22 cellular contexts compared by ENCODE assay signal in genomic region chr10:67812007-67812406, GRCh38. TPM values are rescaled to one million over a fixed set of nuclear protein-coding genes. Genes with fewer than 3 reads are reported as not detected.
DNase-seq lines count a peak whose midpoint lies in the region; FAIRE-seq and TF ChIP-seq lines count a peak whose summit lies in the region.
"Had no signal": no experiment of that assay in that cellular context is flagged by ENCODE, and none has a peak within 500 bp of the region (broad histone marks: within the 10 kb centered on the region; RNA-seq: fewer than 3 reads in every experiment).

No MANE protein-coding gene starts in this region.

- H3K9me3 ChIP-seq in endothelial cell of umbilical vein (replicated peaks; ENCODE audit: control insufficient read depth, insufficient read depth, low read length) (no peaks in the 10 kb centered on the region), osteoblast (ENCODE audit: low read depth, low read length) (no peaks in the 10 kb centered on the region), suprapubic skin (no peaks in the 10 kb centered on the region)
- H3K9me3 ChIP-seq: BLaER1, Caco-2 had no signal

- no peak overlapping the region for H3K27ac Mint-ChIP-seq in activated CD4-positive, alpha-beta memory T cell treated with anti-CD3 and anti-CD28 coated beads, Interleukin-2, amount 10 ng/mL, durations not matched to agents 7 days and 5 days
- H3K27ac Mint-ChIP-seq: CD4-positive, alpha-beta memory T cell had no signal

- H3K79me2 ChIP-seq in endothelial cell of umbilical vein (ENCODE audit: control insufficient read depth, insufficient read depth, low read length) (no peaks in the 10 kb centered on the region), osteoblast (ENCODE audit: insufficient read depth, low read length) (no peaks in the 10 kb centered on the region)

- peaks cover 6% of the 10 kb centered on the region for H3K9me3 Mint-ChIP-seq in activated CD4-positive, alpha-beta memory T cell treated with anti-CD3 and anti-CD28 coated beads, Interleukin-2, amount 10 ng/mL, durations not matched to agents 7 days and 5 days
- H3K9me3 Mint-ChIP-seq: CD4-positive, alpha-beta memory T cell had no signal

- BruUV-seq in endothelial cell of umbilical vein (replicated peaks; lab: Mats Ljungman, UMichigan): no TSS peak

- H3K27me3 Mint-ChIP-seq in activated CD4-positive, alpha-beta memory T cell treated with anti-CD3 and anti-CD28 coated beads, Interleukin-2, amount 10 ng/mL, durations not matched to agents 7 days and 5 days: no peaks in the 10 kb centered on the region

- H3K36me3 ChIP-seq in endothelial cell of umbilical vein (ENCODE audit: control insufficient read depth in 2 of 2, extremely low read depth in 1 of 2, insufficient read depth in 2 of 2, low read length in 2 of 2): no peaks in the 10 kb centered on the region
- H3K36me3 ChIP-seq in osteoblast (ENCODE audit: insufficient read depth, low read length): no peaks in the 10 kb centered on the region
- no peaks in the 10 kb centered on the region for H3K36me3 ChIP-seq in suprapubic skin
- H3K36me3 ChIP-seq: BLaER1 had no signal

- intact Hi-C loops in endothelial cell of umbilical vein (cut with micrococcal nuclease): no loop called here

- no peak overlapping the region for H3K4me3 ChIP-seq in endothelial cell of umbilical vein (replicated peaks in 1 of 3; ENCODE audit: insufficient read depth in 1 of 3, low read depth in 1 of 3, low read length in 3 of 3)
- H3K4me3 ChIP-seq in osteoblast (ENCODE audit: insufficient read depth, low read length): no peak overlapping the region
- H3K4me3 ChIP-seq in suprapubic skin: no peak overlapping the region
- H3K4me3 ChIP-seq: BLaER1 had no signal

- CTCF ChIA-PET in endothelial cell of umbilical vein (lab: Charles Lee): interaction anchor here (0.7 to 1.4 kb wide), 2 partner anchors 8 to 23 kb away, joined by 3 read pairs; no protein-coding TSS in a partner anchor
- CTCF ChIA-PET in activated CD4-positive, alpha-beta memory T cell treated with anti-CD3 and anti-CD28 coated beads, Interleukin-2, amount 10 ng/mL, durations not matched to agents 7 days and 5 days (lab: Charles Lee): interaction anchor here (2.7 kb wide), 1 partner anchor 23 kb away, joined by 12 read pairs; no protein-coding TSS in a partner anchor

- H3K9ac ChIP-seq in endothelial cell of umbilical vein (replicated peaks; ENCODE audit: extremely low read depth, insufficient read depth, low read length): no peak overlapping the region
- H3K9ac ChIP-seq: BLaER1 had no signal

- H3K4me1 Mint-ChIP-seq in activated CD4-positive, alpha-beta memory T cell treated with anti-CD3 and anti-CD28 coated beads, Interleukin-2, amount 10 ng/mL, durations not matched to agents 7 days and 5 days: peaks cover 25% of the 10 kb centered on the region
- H3K4me1 Mint-ChIP-seq: CD4-positive, alpha-beta memory T cell had no signal

- TF ChIP-seq EP300 in suprapubic skin (IDR thresholded peaks at IDR 0.05): no peak

- dilution Hi-C loops in endothelial cell of umbilical vein (cut with MboI; ENCODE audit: extremely low pct_ligation_motif_present, low sequenced_read_pairs): no loop called here

- H3K4me2 ChIP-seq in endothelial cell of umbilical vein (ENCODE audit: insufficient read depth, low read length) (no peak overlapping the region), osteoblast (ENCODE audit: insufficient read depth, low read length) (no peak overlapping the region)
- H3K4me2 ChIP-seq: BLaER1 had no signal

- FAIRE-seq in H54 (lab: Jason Lieb, UNC) (peak; percentile 45), endothelial cell of umbilical vein (lab: Jason Lieb, UNC) (no peak)
- FAIRE-seq: H1 had no signal

- TF ChIP-seq CTCF in endothelial cell of umbilical vein (IDR thresholded peaks at IDR 0.05; ENCODE audit: extremely low read depth in 1 of 2, insufficient read depth in 1 of 2, low read depth in 1 of 2, low read length in 2 of 2) (no peak), osteoblast (IDR thresholded peaks at IDR 0.05; ENCODE audit: extremely low read depth, low read depth, low read length) (no peak), suprapubic skin (IDR thresholded peaks at IDR 0.05) (no peak)

- H3K27ac ChIP-seq in endothelial cell of umbilical vein (ENCODE audit: insufficient read depth, low read depth, low read length): no peak overlapping the region
- H3K27ac ChIP-seq in osteoblast (ENCODE audit: low read depth, low read length): no peak overlapping the region
- H3K27ac ChIP-seq in suprapubic skin: no peak overlapping the region
- H3K27ac ChIP-seq: BLaER1 had no signal

- H3K4me1 ChIP-seq in endothelial cell of umbilical vein (ENCODE audit: control insufficient read depth, extremely low read depth, insufficient read depth, low read length) (no peaks in the 10 kb centered on the region), osteoblast (ENCODE audit: insufficient read depth, low read length) (peaks cover 2% of the 10 kb centered on the region), suprapubic skin (no peaks in the 10 kb centered on the region)
- H3K4me1 ChIP-seq: BLaER1, Caco-2 had no signal

- TF ChIP-seq POLR2A in H54 (IDR thresholded peaks at IDR 0.05; ENCODE audit: low read depth, low read length) (no peak), endothelial cell of umbilical vein (IDR thresholded peaks at IDR 0.05; ENCODE audit: low read depth, low read length) (no peak), suprapubic skin (IDR thresholded peaks at IDR 0.05) (no peak)

- 71% methylated on average over 4 of the region's 4 CpGs for WGBS in suprapubic skin

- POLR2A ChIA-PET in endothelial cell of umbilical vein (lab: Charles Lee): no interaction called here
- POLR2A ChIA-PET in activated CD4-positive, alpha-beta memory T cell treated with anti-CD3 and anti-CD28 coated beads, Interleukin-2, amount 10 ng/mL, durations not matched to agents 7 days and 5 days (lab: Charles Lee): no interaction called here

- DNase-seq in H54 (ENCODE audit: insufficient read length, low spot score) (no peak), NCI-H82 (lab: John Stamatoyannopoulos, UW) (peak; percentile 61), endothelial cell of umbilical vein (ENCODE audit: low read depth, low spot score) (no peak), osteoblast (ENCODE audit: insufficient read length, low spot score, missing footprints) (peak; percentile 27), suprapubic skin (ENCODE audit: low spot score in 2 of 2) (no peak), putamen (ENCODE audit: low spot score) (no peak)
- no peak for DNase-seq in activated CD4-positive, alpha-beta memory T cell treated with anti-CD3 and anti-CD28 coated beads, Interleukin-2, amount 10 ng/mL, durations not matched to agents 7 days and 5 days
- DNase-seq: ACHN; Caco-2; CD4-positive, alpha-beta memory T cell; DMS 273 treated with DMSO at 0.1 percent for 48 hours; DMS79 treated with DMSO at 0.1 percent for 48 hours; KBM-7; MM.1S; NCI-H1092 treated with DMSO at 0.1 percent for 48 hours; NCI-H1436 treated with DMSO at 0.1 percent for 48 hours; NCI-H1930; NCI-H226; NCI-H510A treated with DMSO at 0.1 percent for 48 hours; Right ventricle myocardium superior had no signal

- no peak overlapping the region for H3K4me3 Mint-ChIP-seq in activated CD4-positive, alpha-beta memory T cell treated with anti-CD3 and anti-CD28 coated beads, Interleukin-2, amount 10 ng/mL, durations not matched to agents 7 days and 5 days
- H3K4me3 Mint-ChIP-seq: CD4-positive, alpha-beta memory T cell had no signal

- H4K20me1 ChIP-seq in endothelial cell of umbilical vein (replicated peaks; ENCODE audit: control insufficient read depth, extremely low read depth, insufficient read depth, low read length): no peaks in the 10 kb centered on the region
- H4K20me1 ChIP-seq in osteoblast (ENCODE audit: insufficient read depth, low read length): no peaks in the 10 kb centered on the region
- H4K20me1 ChIP-seq: BLaER1 had no signal

- H3K9me1 ChIP-seq in endothelial cell of umbilical vein (replicated peaks; ENCODE audit: control insufficient read depth, extremely low read depth, insufficient read depth, low read length): no peaks in the 10 kb centered on the region

- H3K27me3 ChIP-seq in endothelial cell of umbilical vein (ENCODE audit: control insufficient read depth in 2 of 2, insufficient read depth in 2 of 2, low read length in 2 of 2) (peaks cover 5 to 9% of the 10 kb centered on the region in 2 experiments), osteoblast (ENCODE audit: insufficient read depth, low read length) (no peaks in the 10 kb centered on the region), suprapubic skin (no peaks in the 10 kb centered on the region)
- H3K27me3 ChIP-seq: BLaER1 had no signal

- H2AFZ ChIP-seq in endothelial cell of umbilical vein (ENCODE audit: low read depth, low read length) (peak overlapping the region; percentile 61), osteoblast (ENCODE audit: low read length) (peak overlapping the region; percentile 2)

- peaks cover 9% of the 10 kb centered on the region for H3K36me3 Mint-ChIP-seq in activated CD4-positive, alpha-beta memory T cell treated with anti-CD3 and anti-CD28 coated beads, Interleukin-2, amount 10 ng/mL, durations not matched to agents 7 days and 5 days (ENCODE audit: low read depth)
- H3K36me3 Mint-ChIP-seq: CD4-positive, alpha-beta memory T cell had no signal

TF ChIP-seq in endothelial cell of umbilical vein, 7 proteins besides CTCF, POLR2A, EP300 and RAD21 (continues in another document):
- TF ChIP-seq EZH2 (IDR thresholded peaks at IDR 0.05; ENCODE audit: borderline replicate concordance, low read depth, low read length, severe bottlenecking) (no peak), MYC (IDR thresholded peaks at IDR 0.05; ENCODE audit: low read depth, low read length) (no peak), JUN (IDR thresholded peaks at IDR 0.05; ENCODE audit: borderline replicate concordance, insufficient read depth, insufficient read length, low read depth) (no peak), FOS (IDR thresholded peaks at IDR 0.05; ENCODE audit: borderline replicate concordance, insufficient read depth, low read length) (no peak), GATA2 (IDR thresholded peaks at IDR 0.05; ENCODE audit: insufficient read depth, insufficient read length, low read depth, low read length) (no peak), POLR2AphosphoS5 (IDR thresholded peaks at IDR 0.05; ENCODE audit: insufficient read depth, low read depth, low read length) (no peak)

RNA-seq across cellular contexts. Expression of gene DNAJC12, which starts 26.0 kb away (rescaled TPM):
- total RNA-seq in endothelial cell of umbilical vein: 1.0 and 2.4 TPM in 2 replicates
- polyA plus RNA-seq in endothelial cell of umbilical vein: 0.27 and 0.54 TPM in 2 replicates
- polyA plus RNA-seq in endothelial cell of umbilical vein (2011; cell fraction: cytosol; rRNA removed): 0.70 and 1.1 TPM in 2 replicates
- 0.37 and 0.46 TPM in 2 replicates for polyA plus RNA-seq in endothelial cell of umbilical vein (2011; cell fraction: nucleus; rRNA removed)
- polyA plus RNA-seq in endothelial cell of umbilical vein (2012): 11.7 and 13.8 TPM in 2 replicates
- 0.47 TPM in 1 of 2 replicates, not detected in the other for polyA minus RNA-seq in endothelial cell of umbilical vein
- 17.9 TPM for polyA minus RNA-seq in endothelial cell of umbilical vein (2011; cell fraction: cytosol; rRNA and poly(A)+ RNA removed)
- polyA minus RNA-seq in endothelial cell of umbilical vein (2011; cell fraction: nucleus; rRNA and poly(A)+ RNA removed): 0.43 and 0.77 TPM in 2 replicates
- total RNA-seq in osteoblast: 4.0 and 6.2 TPM in 2 replicates
- under 1 TPM in 1 of 4 donors, not detected in 3; 0.57 TPM for total RNA-seq in suprapubic skin
- 1 to 10 TPM; 4.1 to 6.1 TPM for total RNA-seq in activated CD4-positive, alpha-beta memory T cell treated with anti-CD3 and anti-CD28 coated beads, Interleukin-2, amount 10 ng/mL, durations not matched to agents 7 days and 5 days
- total RNA-seq: CD4-positive, alpha-beta memory T cell had no signal

Comparison
In these comparisons a context has a peak if more than half of its experiments do, and no peak if none do; other contexts are left out.
1. DNase-seq: peak in NCI-H82 (single experiment) and osteoblast (single experiment); none in H54 (single experiment), endothelial cell of umbilical vein (single experiment), suprapubic skin (0 of 2), activated CD4-positive, alpha-beta memory T cell treated with anti-CD3 and anti-CD28 coated beads, Interleukin-2, amount 10 ng/mL, durations not matched to agents 7 days and 5 days (single experiment) and putamen (single experiment).